In the genomic region with DNA sequence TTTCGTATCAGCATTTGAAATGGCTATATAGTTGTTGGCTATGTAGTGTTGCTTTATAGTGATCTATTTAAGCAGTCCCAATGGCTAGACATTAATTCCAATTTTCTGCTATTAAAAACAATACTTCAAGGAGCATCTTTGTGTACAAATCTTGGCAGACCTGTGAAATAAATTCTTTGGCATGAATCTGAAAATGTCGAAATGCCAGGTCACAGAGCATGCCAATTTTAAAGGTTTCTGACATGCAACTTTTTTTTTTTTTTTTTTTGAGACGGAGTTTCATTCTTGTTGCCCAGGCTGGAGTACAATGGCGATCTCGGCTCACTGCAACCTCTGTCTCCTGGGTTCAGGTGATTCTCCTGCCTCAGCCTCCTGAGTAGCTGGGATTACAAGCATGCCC, we compare ENCODE assay signal across 21 cellular contexts.
"Had no signal": no experiment of that assay in that cellular context is flagged by ENCODE, and none has a peak within 500 bp of the region (broad histone marks: within the 10 kb centered on the region; RNA-seq: fewer than 3 reads in every experiment).

No MANE protein-coding gene starts in this region.

- H3K9me3 ChIP-seq: ascending aorta, lower lobe of right lung, tibial artery had no signal

- ATAC-seq: activated CD8-positive, alpha-beta T cell treated with anti-CD3 and anti-CD28 coated beads for 36 hours; activated T-helper 17 cell treated with anti-CD3 and anti-CD28 coated beads, Interleukin-2, amount 50 U/mL, for 72 hours; lower lobe of right lung had no signal

- H3K4me3 ChIP-seq: ascending aorta, coronary artery, hepatocyte, lower lobe of right lung, tibial artery had no signal

- H3K27ac Mint-ChIP-seq: activated CD4-positive, alpha-beta T cell treated with anti-CD3 and anti-CD28 coated beads, Interleukin-2, amount 10 ng/mL, durations not matched to agents 24 days and 14 days; activated CD8-positive, alpha-beta T cell treated with anti-CD3 and anti-CD28 coated beads for 36 hours; activated T-helper 17 cell treated with anti-CD3 and anti-CD28 coated beads, Interleukin-2, amount 50 U/mL, for 72 hours; nephron had no signal

- H3K9me3 Mint-ChIP-seq: activated T-helper 17 cell treated with anti-CD3 and anti-CD28 coated beads, Interleukin-2, amount 50 U/mL, for 72 hours had no signal

- H3K36me3 Mint-ChIP-seq: mesothelial cell of epicardium had no signal

- H3K4me1 Mint-ChIP-seq: activated CD4-positive, alpha-beta T cell treated with anti-CD3 and anti-CD28 coated beads, Interleukin-2, amount 10 ng/mL, durations not matched to agents 24 days and 14 days; activated T-helper 17 cell treated with anti-CD3 and anti-CD28 coated beads, Interleukin-2, amount 50 U/mL, for 72 hours; central memory CD8-positive, alpha-beta T cell had no signal

- H3K27me3 ChIP-seq: ascending aorta, hepatocyte, tibial artery had no signal

- H3K27ac ChIP-seq: lower lobe of right lung had no signal

- H3K36me3 ChIP-seq: ascending aorta, lower lobe of right lung, tibial artery had no signal

- H3K4me3 Mint-ChIP-seq: activated CD4-positive, alpha-beta T cell treated with anti-CD3 and anti-CD28 coated beads, Interleukin-2, amount 10 ng/mL, durations not matched to agents 24 days and 14 days; activated CD8-positive, alpha-beta T cell treated with anti-CD3 and anti-CD28 coated beads for 36 hours; activated T-helper 17 cell treated with anti-CD3 and anti-CD28 coated beads, Interleukin-2, amount 50 U/mL, for 72 hours; central memory CD8-positive, alpha-beta T cell; mesothelial cell of epicardium; nephron had no signal

- FAIRE-seq: islet of Langerhans had no signal

- DNase-seq: activated CD4-positive, alpha-beta T cell treated with anti-CD3 and anti-CD28 coated beads, Interleukin-2, amount 10 ng/mL, durations not matched to agents 24 days and 14 days; activated CD8-positive, alpha-beta T cell treated with anti-CD3 and anti-CD28 coated beads for 36 hours; activated naive CD4-positive, alpha-beta T cell treated with Interleukin-2 at 50 U/mL for 16 hours; activated T-cell treated with anti-CD3 and anti-CD28 coated beads, Interleukin-2, amount 50 U/mL, for 1 hour; erythroblast; lower lobe of right lung; retina; stimulated activated CD4-positive, alpha-beta T cell treated with anti-CD3 and anti-CD28 coated beads, Interleukin-12 subunit alpha, Interleukin-12 subunit beta, amount 100 ng/mL, for 4 hours; stimulated activated CD4-positive, alpha-beta T cell treated with anti-CD3 and anti-CD28 coated beads, Interleukin-2, amount 100 ng/mL, for 24 hours; stimulated activated naive CD4-positive, alpha-beta T cell treated with Interleukin-2 at 50 U/mL for 16 hours; substantia nigra; T1000 had no signal

- H3K27me3 Mint-ChIP-seq: activated CD8-positive, alpha-beta T cell treated with anti-CD3 and anti-CD28 coated beads for 36 hours; activated T-helper 17 cell treated with anti-CD3 and anti-CD28 coated beads, Interleukin-2, amount 50 U/mL, for 72 hours; central memory CD8-positive, alpha-beta T cell had no signal
